8 cellular contexts compared by ENCODE assay signal in the genomic region with DNA sequence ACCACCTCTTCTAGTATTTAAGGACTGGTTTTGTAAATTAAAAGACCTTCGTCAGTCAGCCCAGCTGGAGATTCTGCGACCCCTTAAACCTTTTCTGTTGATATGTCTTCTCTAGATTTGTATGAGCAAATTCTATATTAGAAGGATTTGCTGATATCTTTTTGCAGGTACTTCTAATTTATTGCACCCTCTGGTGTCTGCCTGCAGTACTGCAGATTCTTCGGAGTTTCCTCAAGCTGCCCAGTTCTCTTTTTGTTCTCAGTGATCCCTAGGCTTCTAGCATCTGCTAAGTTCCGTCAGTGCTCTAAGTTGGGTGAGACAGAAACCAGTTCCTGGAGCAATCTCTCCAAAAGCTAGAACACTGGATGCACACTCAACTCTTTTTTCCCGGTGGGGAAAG.
A peak's percentile ranks its signal among the peaks of the same experiment; 100 is the strongest.
DNase-seq lines count a peak whose midpoint lies in the region; ATAC-seq and TF ChIP-seq lines count a peak whose summit lies in the region.

No MANE protein-coding gene starts in this region.

- in situ Hi-C loops in gastrocnemius medialis (cut with MboI; ENCODE audit: low sequenced_read_pairs in 4 of 4), result loop anchor here in 3 of 4 donors (5.0 to 10.0 kb wide), 2 partner anchors 276 to 279 kb away; no protein-coding TSS in a partner anchor

- H3K4me1 ChIP-seq in CD8-positive, alpha-beta T cell (ENCODE audit: insufficient read depth, low read length), result no peaks in the 10 kb centered on the region
- H3K4me1 ChIP-seq in OCI-LY3 (ENCODE audit: low read length) (peaks cover 4% of the 10 kb centered on the region), right cardiac atrium (ENCODE audit: control insufficient read depth, insufficient read depth, low read length) (no peaks in the 10 kb centered on the region), gastrocnemius medialis (no peaks in the 10 kb centered on the region)

- CTCF ChIA-PET in CD8-positive, alpha-beta T cell (lab: Charles Lee), result interaction anchor here (0.9 to 1.4 kb wide), 3 partner anchors 8 to 1449 kb away, joined by 3 to 5 read pairs (median 4); no protein-coding TSS in a partner anchor

- H4K20me1 ChIP-seq in OCI-LY3 (ENCODE audit: insufficient read depth, low read length), result no peaks in the 10 kb centered on the region

- H3K79me2 ChIP-seq in OCI-LY3 (ENCODE audit: low read length), result no peaks in the 10 kb centered on the region

- WGBS in right cardiac atrium, result 37% methylated on average over 5 of the region's 5 CpGs

- no peak for ATAC-seq in CD8-positive, alpha-beta T cell
- ATAC-seq in GM18868 (IDR thresholded peaks at IDR 0.05; ENCODE audit: unreplicated experiment) (peak; percentile 89), HG03280 (IDR thresholded peaks at IDR 0.05; ENCODE audit: unreplicated experiment) (peak; percentile 68), right cardiac atrium (peak in 1 of 2 donors; percentile 31), gastrocnemius medialis (peak in 1 of 2 donors; percentile 24)

- peak; percentile 57 for TF ChIP-seq CTCF in CD8-positive, alpha-beta T cell (IDR thresholded peaks at IDR 0.05)
- TF ChIP-seq CTCF in OCI-LY3 (IDR thresholded peaks at IDR 0.05; ENCODE audit: low read depth, low read length), result peak; percentile 86
- peak; percentile 37 to 76 (median 57) for TF ChIP-seq CTCF in gastrocnemius medialis (IDR thresholded peaks at IDR 0.05 in 4 of 5, conservative IDR thresholded peaks at IDR 0.05 in 1 of 5)

- no peaks in the 10 kb centered on the region for H3K9me3 ChIP-seq in CD8-positive, alpha-beta T cell (ENCODE audit: low read length)
- H3K9me3 ChIP-seq in OCI-LY3 (ENCODE audit: insufficient read depth, low read length) (no peaks in the 10 kb centered on the region), right cardiac atrium (ENCODE audit: control insufficient read depth, low read length) (no peaks in the 10 kb centered on the region), gastrocnemius medialis (no peaks in the 10 kb centered on the region)

- no peak overlapping the region for H3K27ac Mint-ChIP-seq in CD8-positive, alpha-beta T cell

- peak overlapping the region; percentile 69 for H3K4me2 ChIP-seq in OCI-LY3 (ENCODE audit: low read length)

- no peaks in the 10 kb centered on the region for H3K36me3 Mint-ChIP-seq in CD8-positive, alpha-beta T cell

- peak in 5 of 7 experiments; percentile 7 to 40 (median 21) for DNase-seq in CD8-positive, alpha-beta T cell
- DNase-seq in activated naive CD4-positive, alpha-beta T cell treated with Interleukin-2 at 50 U/mL for 16 hours, result peak; percentile 29
- DNase-seq in right cardiac atrium, result peak in 2 of 3 donors; percentile 33 to 68
- peak; percentile 4 to 22 for DNase-seq in gastrocnemius medialis
- no peak for DNase-seq in NCI-H774 (lab: John Stamatoyannopoulos, UW)

- no peak for TF ChIP-seq POLR2A in gastrocnemius medialis (IDR thresholded peaks at IDR 0.05)

- H3K27ac ChIP-seq in CD8-positive, alpha-beta T cell (ENCODE audit: low read depth, low read length), result no peak overlapping the region
- H3K27ac ChIP-seq in OCI-LY3 (ENCODE audit: low read length) (no peak overlapping the region), right cardiac atrium (ENCODE audit: low read length) (no peak overlapping the region), gastrocnemius medialis (no peak overlapping the region)

- no peaks in the 10 kb centered on the region for H3K4me1 Mint-ChIP-seq in CD8-positive, alpha-beta T cell (ENCODE audit: low read depth)

- no peaks in the 10 kb centered on the region for H3K36me3 ChIP-seq in CD8-positive, alpha-beta T cell (ENCODE audit: insufficient read depth, low read length)
- H3K36me3 ChIP-seq in OCI-LY3 (replicated peaks; ENCODE audit: low read depth, low read length) (no peaks in the 10 kb centered on the region), gastrocnemius medialis (no peaks in the 10 kb centered on the region)

- no peak overlapping the region for H3K9ac ChIP-seq in OCI-LY3 (ENCODE audit: low read length)

- H3K27me3 Mint-ChIP-seq in CD8-positive, alpha-beta T cell (ENCODE audit: low read depth), result no peaks in the 10 kb centered on the region

- intact Hi-C loops in CD8-positive, alpha-beta T cell (cut with DNase I, micrococcal nuclease), result loop anchor here in 1 of 2 experiments (1.0 to 5.0 kb wide), 3 partner anchors 279 to 1450 kb away; no protein-coding TSS in a partner anchor
- intact Hi-C loops in right cardiac atrium (cut with DNase I), result loop anchor here in 3 of 4 donors (2.0 to 10.0 kb wide), 3 partner anchors 114 to 276 kb away; no protein-coding TSS in a partner anchor
- intact Hi-C loops in gastrocnemius medialis (cut with DNase I; ENCODE audit: low total_unique reads), result loop anchor here (2.0 kb wide), 1 partner anchor 278 kb away; no protein-coding TSS in a partner anchor

- H3K27me3 ChIP-seq in CD8-positive, alpha-beta T cell (ENCODE audit: insufficient read depth, low read length), result no peaks in the 10 kb centered on the region
- no peaks in the 10 kb centered on the region for H3K27me3 ChIP-seq in OCI-LY3 (ENCODE audit: low read depth, low read length)
- H3K27me3 ChIP-seq in right cardiac atrium (ENCODE audit: control insufficient read depth, insufficient read depth), result no peaks in the 10 kb centered on the region
- H3K27me3 ChIP-seq in gastrocnemius medialis, result no peaks in the 10 kb centered on the region

- no peaks in the 10 kb centered on the region for H3K9me3 Mint-ChIP-seq in CD8-positive, alpha-beta T cell

- no peak overlapping the region for H3K4me3 Mint-ChIP-seq in CD8-positive, alpha-beta T cell

- H3K4me3 ChIP-seq in CD8-positive, alpha-beta T cell (ENCODE audit: low read depth, low read length), result no peak overlapping the region
- H3K4me3 ChIP-seq in OCI-LY3 (ENCODE audit: low read length) (peak overlapping the region; percentile 35), right cardiac atrium (ENCODE audit: low read length) (no peak overlapping the region), gastrocnemius medialis (no peak overlapping the region)

- POLR2A ChIA-PET in CD8-positive, alpha-beta T cell (lab: Charles Lee), result no interaction called here

- peak overlapping the region; percentile 69; the same call in 1 of the 2 replicates for H2AFZ ChIP-seq in OCI-LY3 (ENCODE audit: low read depth, low read length)
